ENCODE assay signal across 30 cellular contexts in genomic region chr9:69499959-69500358, GRCh38.
"Had no signal": no experiment of that assay in that cellular context is flagged by ENCODE, and none has a peak within 500 bp of the region (broad histone marks: within the 10 kb centered on the region; RNA-seq: fewer than 3 reads in every experiment).

No MANE protein-coding gene starts in this region.

- H3K36me3 ChIP-seq: brain microvascular endothelial cell, Peyer's patch had no signal

- H3K27ac Mint-ChIP-seq: activated CD4-positive, alpha-beta T cell treated with anti-CD3 and anti-CD28 coated beads for 36 hours; activated CD8-positive, alpha-beta T cell treated with anti-CD3 and anti-CD28 coated beads for 36 hours; activated naive CD8-positive, alpha-beta T cell treated with anti-CD3 and anti-CD28 coated beads for 36 hours; activated T-cell treated with anti-CD3 and anti-CD28 coated beads, Interleukin-2, amount 50 U/mL, for 72 hours; activated T-helper 17 cell treated with anti-CD3 and anti-CD28 coated beads, Interleukin-2, amount 50 U/mL, for 72 hours; T-helper 2 cell treated with Interferon-gamma antibody and Interleukin-4, amounts not matched to agents 5 μg/mL and 100 μg/mL, for 36 hours had no signal

- H3K4me1 Mint-ChIP-seq: central memory CD8-positive, alpha-beta T cell had no signal

- ATAC-seq: activated CD4-positive, alpha-beta T cell treated with anti-CD3 and anti-CD28 coated beads for 36 hours; activated CD4-positive, CD25-positive, alpha-beta regulatory T cell treated with anti-CD3 and anti-CD28 coated beads, Interleukin-2, amount 50 U/mL, for 24 hours; activated CD8-positive, alpha-beta T cell treated with anti-CD3 and anti-CD28 coated beads for 36 hours; activated T-cell treated with anti-CD3 and anti-CD28 coated beads, Interleukin-2, amount 50 U/mL, for 72 hours; activated T-helper 17 cell treated with anti-CD3 and anti-CD28 coated beads, Interleukin-2, amount 50 U/mL, for 72 hours; K562; PC-3 had no signal

- H3K27ac ChIP-seq: brain microvascular endothelial cell, Peyer's patch had no signal

- H3K9me3 Mint-ChIP-seq: activated CD8-positive, alpha-beta T cell treated with anti-CD3 and anti-CD28 coated beads for 36 hours; activated T-cell treated with anti-CD3 and anti-CD28 coated beads, Interleukin-2, amount 50 U/mL, for 72 hours; activated T-helper 17 cell treated with anti-CD3 and anti-CD28 coated beads, Interleukin-2, amount 50 U/mL, for 72 hours; central memory CD8-positive, alpha-beta T cell; T-helper 2 cell treated with Interferon-gamma antibody and Interleukin-4, amounts not matched to agents 5 μg/mL and 100 μg/mL, for 36 hours had no signal

- H3K9me3 ChIP-seq: Peyer's patch had no signal

- H3K36me3 Mint-ChIP-seq: activated naive CD8-positive, alpha-beta T cell treated with anti-CD3 and anti-CD28 coated beads for 36 hours had no signal

- H3K27me3 Mint-ChIP-seq: activated CD4-positive, alpha-beta T cell treated with anti-CD3 and anti-CD28 coated beads for 36 hours; activated naive CD8-positive, alpha-beta T cell treated with anti-CD3 and anti-CD28 coated beads for 36 hours; activated T-helper 17 cell treated with anti-CD3 and anti-CD28 coated beads, Interleukin-2, amount 50 U/mL, for 72 hours had no signal

- H3K27me3 ChIP-seq: brain microvascular endothelial cell, Peyer's patch had no signal

- H3K4me3 Mint-ChIP-seq: activated CD4-positive, alpha-beta T cell treated with anti-CD3 and anti-CD28 coated beads for 36 hours; activated CD8-positive, alpha-beta T cell treated with anti-CD3 and anti-CD28 coated beads for 36 hours; activated naive CD8-positive, alpha-beta T cell treated with anti-CD3 and anti-CD28 coated beads for 36 hours; activated T-cell treated with anti-CD3 and anti-CD28 coated beads, Interleukin-2, amount 50 U/mL, for 72 hours; activated T-helper 17 cell treated with anti-CD3 and anti-CD28 coated beads, Interleukin-2, amount 50 U/mL, for 72 hours; central memory CD8-positive, alpha-beta T cell; T-helper 2 cell treated with Interferon-gamma antibody and Interleukin-4, amounts not matched to agents 5 μg/mL and 100 μg/mL, for 36 hours had no signal

- H3K4me3 ChIP-seq: K562, Peyer's patch had no signal

- H3K4me1 ChIP-seq: Peyer's patch had no signal

- DNase-seq: activated CD4-positive, alpha-beta T cell treated with anti-CD3 and anti-CD28 coated beads for 36 hours; activated CD8-positive, alpha-beta T cell treated with anti-CD3 and anti-CD28 coated beads for 36 hours; activated effector memory CD4-positive, alpha-beta T cell treated with anti-CD3 and anti-CD28 coated beads, Interleukin-2, amount 50 U/mL, for 16 hours; activated naive CD4-positive, alpha-beta T cell; activated naive CD4-positive, alpha-beta T cell treated with anti-CD3 and anti-CD28 coated beads, Interleukin-2, amount 50 U/mL, for 16 hours; activated naive CD8-positive, alpha-beta T cell treated with anti-CD3 and anti-CD28 coated beads for 36 hours; activated T-cell treated with anti-CD3 and anti-CD28 coated beads, Interleukin-2, amount 50 U/mL, for 1 hour; activated T-cell treated with anti-CD3 and anti-CD28 coated beads, Interleukin-2, amount 50 U/mL, for 72 hours; amniotic stem cell; aorta; brain microvascular endothelial cell; IMR-90; Karpas-422; NCI-H1436 treated with DMSO at 0.1 percent for 48 hours; NCI-H187 treated with DMSO at 0.1 percent for 48 hours; NCI-H2081; NCI-H2171 treated with DMSO at 0.1 percent for 48 hours; NCI-H2227 treated with DMSO at 0.1 percent for 48 hours; NCI-H446; NCI-H526 treated with DMSO at 0.1 percent for 48 hours; NK-92 treated with Interleukin-12 subunit alpha and Interleukin-12 subunit beta, amount 100 ng/mL, for 24 hours; PC-3; Peyer's patch; RPMI8226; SW 1271 had no signal
